Comparison of ENCODE assay signal across 1 cellular context in the genomic region with DNA sequence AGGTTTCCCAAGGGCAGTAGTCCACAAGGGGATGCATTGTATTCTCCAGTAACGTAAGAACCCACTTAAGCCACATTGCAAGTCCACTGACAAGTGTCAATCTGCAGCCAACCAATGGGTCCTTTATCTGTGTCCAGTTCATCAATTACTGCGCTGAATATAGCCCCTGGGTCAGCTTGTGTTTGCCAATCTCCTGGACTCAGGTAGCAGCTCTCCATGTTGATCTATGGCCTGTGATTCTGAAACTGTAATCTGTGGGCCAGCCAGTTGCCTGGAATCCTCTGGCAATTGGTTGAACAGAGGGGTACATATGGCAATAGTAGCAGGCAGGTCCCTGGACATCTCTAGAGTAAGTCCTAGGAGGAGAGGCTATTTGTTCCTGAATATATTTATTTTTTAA.
TF ChIP-seq lines count a peak whose summit lies in the region.

No MANE protein-coding gene starts in this region.

TF ChIP-seq in K562, 482 proteins besides CTCF, POLR2A, EP300 and RAD21 (continued from another document):
- TF ChIP-seq GTF2B (IDR thresholded peaks at IDR 0.05; ENCODE audit: extremely low read depth, insufficient read length) (no peak), RBBP5 (IDR thresholded peaks at IDR 0.05; ENCODE audit: borderline replicate concordance, insufficient read depth, low read length, poor library complexity, severe bottlenecking) (no peak), ZNF436 (CRISPR knock-in tag; IDR thresholded peaks at IDR 0.05) (no peak), CREM (IDR thresholded peaks at IDR 0.05; ENCODE audit: low read depth) (no peak), ZNF140 (CRISPR knock-in tag; IDR thresholded peaks at IDR 0.05) (no peak), ZNF324 (CRISPR knock-in tag; IDR thresholded peaks at IDR 0.05) (no peak), RERE (CRISPR knock-in tag; IDR thresholded peaks at IDR 0.05; ENCODE audit: borderline replicate concordance) (no peak), ZZZ3 (IDR thresholded peaks at IDR 0.05) (no peak), ZNF551 (CRISPR knock-in tag; IDR thresholded peaks at IDR 0.05) (no peak), ZNF780A (CRISPR knock-in tag; IDR thresholded peaks at IDR 0.05) (no peak), MYC (IDR thresholded peaks at IDR 0.05; ENCODE audit: low read depth, low read length) (no peak), MYC (CRISPR knock-in tag; IDR thresholded peaks at IDR 0.05; ENCODE audit: borderline replicate concordance, low read depth) (no peak), CSDE1 (IDR thresholded peaks at IDR 0.05) (no peak), ETV5 (CRISPR knock-in tag; IDR thresholded peaks at IDR 0.05; ENCODE audit: low read depth) (no peak), SIRT6 (IDR thresholded peaks at IDR 0.05; ENCODE audit: low read depth, low read length) (no peak), ZBTB8A (IDR thresholded peaks at IDR 0.05; ENCODE audit: partially characterized antibody) (no peak)
- TF ChIP-seq, protein P1, sequence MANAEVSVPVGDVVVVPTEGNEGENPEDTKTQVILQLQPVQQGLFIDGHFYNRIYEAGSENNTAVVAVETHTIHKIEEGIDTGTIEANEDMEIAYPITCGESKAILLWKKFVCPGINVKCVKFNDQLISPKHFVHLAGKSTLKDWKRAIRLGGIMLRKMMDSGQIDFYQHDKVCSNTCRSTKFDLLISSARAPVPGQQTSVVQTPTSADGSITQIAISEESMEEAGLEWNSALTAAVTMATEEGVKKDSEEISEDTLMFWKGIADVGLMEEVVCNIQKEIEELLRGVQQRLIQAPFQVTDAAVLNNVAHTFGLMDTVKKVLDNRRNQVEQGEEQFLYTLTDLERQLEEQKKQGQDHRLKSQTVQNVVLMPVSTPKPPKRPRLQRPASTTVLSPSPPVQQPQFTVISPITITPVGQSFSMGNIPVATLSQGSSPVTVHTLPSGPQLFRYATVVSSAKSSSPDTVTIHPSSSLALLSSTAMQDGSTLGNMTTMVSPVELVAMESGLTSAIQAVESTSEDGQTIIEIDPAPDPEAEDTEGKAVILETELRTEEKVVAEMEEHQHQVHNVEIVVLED (CRISPR knock-in tag; IDR thresholded peaks at IDR 0.05) = no peak
